In genomic region chr13:20124303-20124702, GRCh38 we compare ENCODE assay signal across 17 cellular contexts. TPM values are rescaled to one million over a fixed set of nuclear protein-coding genes. Genes with fewer than 3 reads are reported as not detected.
A peak's percentile ranks its signal among the peaks of the same experiment; 100 is the strongest.
DNase-seq lines count a peak whose midpoint lies in the region; ATAC-seq, FAIRE-seq and TF ChIP-seq lines count a peak whose summit lies in the region.
"Had no signal": no experiment of that assay in that cellular context is flagged by ENCODE, and none has a peak within 500 bp of the region (broad histone marks: within the 10 kb centered on the region; RNA-seq: fewer than 3 reads in every experiment).

No MANE protein-coding gene starts in this region.

- TF ChIP-seq EP300 in H1 (IDR thresholded peaks at IDR 0.05; ENCODE audit: borderline replicate concordance in 1 of 2, low read depth in 2 of 2, low read length in 2 of 2): no peak

- 87% methylated on average over 1 of the region's 1 CpG; no CpG with 5 or more reads in 1 of the 2 experiments for WGBS in H1 (ENCODE audit: extremely low coverage in 1 of 2, insufficient coverage in 1 of 2, insufficient read length in 1 of 2, insufficient replicate concordance in 2 of 2, low coverage in 1 of 2, low lambda C conversion rate in 2 of 2, missing lambda C conversion rate in 1 of 2), 2 experiments

- no peak overlapping the region for H3K9ac ChIP-seq in H1 (replicated peaks in 1 of 4; ENCODE audit: extremely low read depth in 1 of 4, low read depth in 3 of 4, low read length in 3 of 4)

- no peak for FAIRE-seq in H1 (lab: Jason Lieb, UNC)
- FAIRE-seq: A204.1 had no signal

- H3K36me3 ChIP-seq in H1 (ENCODE audit: control insufficient read depth in 2 of 4, insufficient read depth in 4 of 4, low read length in 3 of 4): no peaks in the 10 kb centered on the region

- H2AK5ac ChIP-seq in H1 (ENCODE audit: low read depth, low read length): no peak overlapping the region

- no peak overlapping the region for H2BK12ac ChIP-seq in H1 (ENCODE audit: low read depth, low read length)

- H3K9me3 ChIP-seq in H1 (ENCODE audit: insufficient read depth in 2 of 2, low read depth in 1 of 2, low read length in 1 of 2): no peaks in the 10 kb centered on the region

- TF ChIP-seq RAD21 in H1 (IDR thresholded peaks at IDR 0.05 in 1 of 2, conservative IDR thresholded peaks at IDR 0.05 in 1 of 2; ENCODE audit: low read depth in 2 of 2, low read length in 2 of 2): no peak

- H4K5ac ChIP-seq in H1 (ENCODE audit: insufficient read length, low read depth, low read length): no peak overlapping the region

- no peak overlapping the region for H3K4me2 ChIP-seq in H1 (ENCODE audit: insufficient read depth in 1 of 2, low read depth in 2 of 2, low read length in 2 of 2)

- peak; percentile 5 for DNase-seq in AG10803 (ENCODE audit: low read depth)
- no peak for DNase-seq in HFFc6
- no peak for DNase-seq in H1 (ENCODE audit: low read depth in 1 of 2, low spot score in 2 of 2)
- peak; percentile 24 for DNase-seq in islet precursor cell
- no peak for DNase-seq in HuH-7.5 (ENCODE audit: low spot score)
- no peak for DNase-seq in SIG-M5 treated with dmso at 0.1 percent for 504 hours (lab: John Stamatoyannopoulos, UW; ENCODE audit: unreplicated experiment)
- no peak for DNase-seq in NCI-H2171 treated with DMSO at 0.1 percent for 48 hours (lab: John Stamatoyannopoulos, UW)
- DNase-seq: C1 segment of cervical spinal cord, KBM-7, NCI-H1092 treated with DMSO at 0.1 percent for 48 hours, NCI-H2081 treated with DMSO at 0.1 percent for 48 hours, NCI-H2227 treated with DMSO at 0.1 percent for 48 hours, NCI-H524 had no signal

- H2BK20ac ChIP-seq in H1 (ENCODE audit: low read length): no peak overlapping the region

- no peaks in the 10 kb centered on the region for H4K20me1 ChIP-seq in H1 (replicated peaks in 1 of 2; ENCODE audit: control insufficient read depth in 1 of 2, insufficient read depth in 2 of 2, low read length in 2 of 2)

- no peak overlapping the region for H3K23ac ChIP-seq in H1 (ENCODE audit: insufficient read length)

- H3K79me2 ChIP-seq in H1 (ENCODE audit: control insufficient read depth in 1 of 2, insufficient read depth in 2 of 2, low read length in 2 of 2): no peaks in the 10 kb centered on the region

- H3K27ac ChIP-seq in H1 (ENCODE audit: low read depth, low read length): no peak overlapping the region
- H3K27ac ChIP-seq: SK-N-MC had no signal

- no peak overlapping the region for H2BK5ac ChIP-seq in H1 (ENCODE audit: low read depth, low read length)

- TF ChIP-seq CTCF in AG10803 (conservative IDR thresholded peaks at IDR 0.05; ENCODE audit: low read length) (no peak), HFFc6 (IDR thresholded peaks at IDR 0.05) (no peak), H1 (IDR thresholded peaks at IDR 0.05; ENCODE audit: control extremely low read depth in 1 of 3, insufficient read depth in 1 of 3, low read depth in 1 of 3, low read length in 3 of 3) (no peak)

- H3K79me1 ChIP-seq in H1 (ENCODE audit: low read depth, low read length): no peaks in the 10 kb centered on the region

- POLR2A ChIA-PET in H1 (lab: Charles Lee; ENCODE audit: partially characterized antibody): no interaction called here

- H3K23me2 ChIP-seq in H1 (ENCODE audit: low read depth, low read length): peaks cover 15% of the 10 kb centered on the region; the same call in 1 of the 2 replicates

- H3K27ac Mint-ChIP-seq in HFFc6: peak overlapping the region; percentile 52

- no peak overlapping the region for H2AFZ ChIP-seq in H1 (ENCODE audit: low read length)

- no peak overlapping the region for H3K4me3 Mint-ChIP-seq in HFFc6

- H3K27me3 Mint-ChIP-seq in HFFc6 (ENCODE audit: insufficient read depth): peaks cover 3% of the 10 kb centered on the region; the same call in 1 of the 2 replicates

- H3K4ac ChIP-seq in H1 (replicated peaks; ENCODE audit: insufficient read length, low read depth, low read length): peak overlapping the region; percentile 58

- peaks cover 0 to 11% (median 10%) of the 10 kb centered on the region in 4 experiments; a peak in 6 of 7 replicates for H3K27me3 ChIP-seq in H1 (replicated peaks in 1 of 4; ENCODE audit: control insufficient read depth in 3 of 4, extremely low read depth in 1 of 4, insufficient read depth in 3 of 4, low read length in 3 of 4)

- no peak overlapping the region for H3K18ac ChIP-seq in H1 (ENCODE audit: extremely low read depth, low read length)

- no peak overlapping the region for H4K91ac ChIP-seq in H1 (replicated peaks; ENCODE audit: insufficient read length, low read length)

- H3K4me3 ChIP-seq in AG10803 (ENCODE audit: low read length) (no peak overlapping the region), H1 (ENCODE audit: extremely low read depth in 1 of 4, insufficient read depth in 2 of 4, low read depth in 3 of 4, low read length in 4 of 4) (no peak overlapping the region)
- H3K4me3 ChIP-seq: SK-N-MC had no signal

- CTCF ChIA-PET in H1 (lab: Charles Lee; ENCODE audit: partially characterized antibody): interaction anchor here (0.7 to 2.1 kb wide), 2 partner anchors 10 to 39 kb away, joined by 3 to 4 read pairs; no protein-coding TSS in a partner anchor

- no peak for ATAC-seq in GM18511 (IDR thresholded peaks at IDR 0.05; ENCODE audit: unreplicated experiment)
- ATAC-seq: HCT116 had no signal

- H3K9me3 Mint-ChIP-seq in HFFc6: no peaks in the 10 kb centered on the region

- no peak for TF ChIP-seq POLR2A in H1 (IDR thresholded peaks at IDR 0.05; ENCODE audit: control extremely low read depth in 1 of 2, low read depth in 2 of 2, low read length in 2 of 2)

- no peak overlapping the region for H4K8ac ChIP-seq in H1 (ENCODE audit: extremely low read depth, insufficient read depth, low read length)

- no peak overlapping the region for H3K56ac ChIP-seq in H1 (replicated peaks; ENCODE audit: insufficient read length, low read depth, low read length)

- no peak overlapping the region for H2BK120ac ChIP-seq in H1 (replicated peaks; ENCODE audit: low read depth, low read length)

- H3K14ac ChIP-seq in H1 (ENCODE audit: insufficient read length): no peak overlapping the region

- peaks cover 38% of the 10 kb centered on the region for H3K4me1 Mint-ChIP-seq in HFFc6 (ENCODE audit: low read depth)

- H3K4me1 ChIP-seq in H1 (replicated peaks in 1 of 4; ENCODE audit: control insufficient read depth in 3 of 4, insufficient read depth in 4 of 4, low read length in 3 of 4): peaks cover 3 to 9% (median 6%) of the 10 kb centered on the region in 4 experiments

- H3K36me3 Mint-ChIP-seq in HFFc6 (ENCODE audit: low read depth): no peaks in the 10 kb centered on the region

- no peak overlapping the region for H2BK15ac ChIP-seq in H1 (ENCODE audit: low read length)

TF ChIP-seq in H1, 55 proteins besides CTCF, POLR2A, EP300 and RAD21:
- TF ChIP-seq SIX5 (IDR thresholded peaks at IDR 0.05; ENCODE audit: low read depth, low read length): no peak
- no peak for TF ChIP-seq PHF8 (conservative IDR thresholded peaks at IDR 0.05; ENCODE audit: low read depth, low read length)
- TF ChIP-seq CBX8 (IDR thresholded peaks at IDR 0.05; ENCODE audit: borderline replicate concordance, low read depth, low read length): no peak

RNA-seq across cellular contexts. Expression of gene GJA3, which starts 36.5 kb away (rescaled TPM):
- under 1 TPM; 0.09 to 0.14 (median 0.11) TPM for total RNA-seq in HFFc6 (2021; fragmentation: NEBNext Ultra II Directional; extraction: Animal tissue kit (Norgen Biotek cat#: 25700))
- total RNA-seq in H1 (2021; fragmentation: NEBNext Ultra II Directional; extraction: Animal tissue kit (Norgen Biotek cat#: 25700)): 0.48 and 0.60 TPM in 2 replicates
- polyA plus RNA-seq in H1 (2011; rRNA removed): 0.12 and 0.16 TPM in 2 replicates
- polyA plus RNA-seq in H1 (2011; cell fraction: cytosol; rRNA removed): 0.22 TPM
- 0.19 TPM for polyA plus RNA-seq in H1 (2011; cell fraction: nucleus; rRNA removed)
- polyA plus RNA-seq in H1 (2012, experiment 1 of 2): 0.29 to 0.37 TPM (median 0.35 TPM) in 4 replicates
- polyA plus RNA-seq in H1 (2012, experiment 2 of 2): 0.14 TPM
- 0.49 TPM for polyA plus RNA-seq in H1 (2013, experiment 1 of 2)
- 0.63 TPM for polyA plus RNA-seq in H1 (2013, experiment 2 of 2)
- 0.25 and 0.29 TPM in 2 replicates for polyA minus RNA-seq in H1 (2011; rRNA and poly(A)+ RNA removed)
- not detected for polyA minus RNA-seq in H1 (2011; cell fraction: cytosol; rRNA and poly(A)+ RNA removed)
- polyA minus RNA-seq in H1 (2011; cell fraction: nucleus; rRNA and poly(A)+ RNA removed): 0.30 TPM

Comparison
In these comparisons a context has a peak if more than half of its experiments do, and no peak if none do; other contexts are left out.
1. DNase-seq: peak in AG10803 (single experiment) and islet precursor cell (single experiment); none in HFFc6 (single experiment), H1 (0 of 2), HuH-7.5 (single experiment), SIG-M5 treated with dmso at 0.1 percent for 504 hours (single experiment) and NCI-H2171 treated with DMSO at 0.1 percent for 48 hours (single experiment).